In genomic region chr3:188581365-188581764, GRCh38 we compare ENCODE assay signal across 21 cellular contexts.
"Had no signal": no experiment of that assay in that cellular context is flagged by ENCODE, and none has a peak within 500 bp of the region (broad histone marks: within the 10 kb centered on the region; RNA-seq: fewer than 3 reads in every experiment).

No MANE protein-coding gene starts in this region.

- H3K27me3 ChIP-seq: adrenal gland, cardiac muscle cell, foreskin keratinocyte, left lung, neural progenitor cell, stomach, uterus had no signal

- H3K27ac ChIP-seq: adrenal gland, cardiac muscle cell, foreskin keratinocyte, left lung, neural progenitor cell, prostate gland, uterus had no signal

- H3K4me2 ChIP-seq: neural progenitor cell had no signal

- H3K4me1 ChIP-seq: uterus had no signal

- ATAC-seq: activated naive CD4-positive, alpha-beta T cell treated with anti-CD3 and anti-CD28 coated beads, Interleukin-2, amount 50 U/mL, for 72 hours; foreskin keratinocyte; left lung; mucosa of descending colon; sciatic nerve; stimulated activated effector memory CD8-positive, alpha-beta T cell treated with anti-CD3 and anti-CD28 coated beads, Interleukin-12 subunit alpha, Interleukin-12 subunit beta, amount 100 ng/mL, for 72 hours; WTC11 had no signal

- H3K36me3 ChIP-seq: adrenal gland, cardiac muscle cell, left lung, neural progenitor cell, prostate gland, stomach, uterus had no signal

- H3K9ac ChIP-seq: neural progenitor cell had no signal

- H2AFZ ChIP-seq: neural progenitor cell had no signal

- DNase-seq: activated CD4-positive, alpha-beta memory T cell treated with anti-CD3 and anti-CD28 coated beads for 36 hours; activated CD4-positive, alpha-beta T cell treated with anti-CD3 and anti-CD28 coated beads for 4 hours; activated gamma-delta T cell treated with Interleukin-2 at 50 U/mL for 16 hours; activated T-cell treated with anti-CD3 and anti-CD28 coated beads for 4 hours; adrenal gland; foreskin keratinocyte; hypothalamus; islet precursor cell; left lung; mucosa of descending colon; naive thymus-derived CD4-positive, alpha-beta T cell; stimulated activated CD4-positive, alpha-beta T cell treated with anti-CD3 and anti-CD28 coated beads, Interleukin-4, amount 100 ng/mL, for 24 hours; stomach; uterus had no signal

- H3K9me3 ChIP-seq: adrenal gland, left lung, mucosa of descending colon, prostate gland, stomach, uterus had no signal

- H3K4me3 ChIP-seq: adrenal gland, cardiac muscle cell, left lung, mucosa of descending colon, neural progenitor cell, prostate gland, stomach, uterus had no signal
